Comparison of ENCODE assay signal across 8 cellular contexts in genomic region chr11:129894281-129895125, GRCh38. TPM values are rescaled to one million over a fixed set of nuclear protein-coding genes. Genes with fewer than 3 reads are reported as not detected.
DNase-seq lines count a peak whose midpoint lies in the region; ATAC-seq lines count a peak whose summit lies in the region.

No MANE protein-coding gene starts in this region.

- H3K9me3 Mint-ChIP-seq in CD4-positive, CD25-positive, alpha-beta regulatory T cell: peaks cover 0 to 2% (median 0%) of the 10 kb centered on the region in 7 donors

- H3K9me3 ChIP-seq in CD4-positive, CD25-positive, alpha-beta regulatory T cell (ENCODE audit: control insufficient read depth in 2 of 2, low read length in 2 of 2): no peaks in the 10 kb centered on the region

- peak; percentile 4 to 35 (median 4) for DNase-seq in CD4-positive, CD25-positive, alpha-beta regulatory T cell
- DNase-seq in LoVo (ENCODE audit: low spot score): peak; percentile 5
- peak; percentile 42 for DNase-seq in astrocyte of the hippocampus (ENCODE audit: low read depth, low spot score)
- peak; percentile 5 for DNase-seq in iris pigment epithelial cell (ENCODE audit: low read depth)
- no peak for DNase-seq in stimulated activated naive CD8-positive, alpha-beta T cell treated with anti-CD3 and anti-CD28 coated beads, Interleukin-15, Interleukin-2, amounts not matched to agents 100 U/mL and 50 U/mL, for 24 hours
- no peak for DNase-seq in anterior cingulate cortex (lab: John Stamatoyannopoulos, UW)
- DNase-seq in activated CD4-positive, alpha-beta T cell treated with anti-CD3 and anti-CD28 coated beads for 48 hours: no peak

- H3K4me1 ChIP-seq in CD4-positive, CD25-positive, alpha-beta regulatory T cell (ENCODE audit: control insufficient read depth, insufficient read depth, low read length, poor library complexity, severe bottlenecking): peaks cover 18% of the 10 kb centered on the region

- peak overlapping the region; percentile 75 to 93 (median 91) for H3K27ac Mint-ChIP-seq in CD4-positive, CD25-positive, alpha-beta regulatory T cell

- peak overlapping the region; percentile 94 to 98 (median 96) for H3K4me3 Mint-ChIP-seq in CD4-positive, CD25-positive, alpha-beta regulatory T cell

- H3K4me3 ChIP-seq in CD4-positive, CD25-positive, alpha-beta regulatory T cell (ENCODE audit: low read depth, low read length): peak overlapping the region; percentile 93

- ATAC-seq in CD4-positive, CD25-positive, alpha-beta regulatory T cell (ENCODE audit: low read depth in 2 of 2): no peak
- peak; percentile 4 for ATAC-seq in GM19455 (IDR thresholded peaks at IDR 0.05; ENCODE audit: unreplicated experiment)
- ATAC-seq in stimulated activated naive CD8-positive, alpha-beta T cell treated with anti-CD3 and anti-CD28 coated beads, Interleukin-15, Interleukin-2, amounts not matched to agents 100 U/mL and 50 U/mL, for 24 hours: peak; percentile 2

- peak overlapping the region; percentile 69 for H3K27ac ChIP-seq in CD4-positive, CD25-positive, alpha-beta regulatory T cell (ENCODE audit: insufficient read depth, low read length, poor library complexity, severe bottlenecking)

- peaks cover 20% of the 10 kb centered on the region for H3K36me3 Mint-ChIP-seq in CD4-positive, CD25-positive, alpha-beta regulatory T cell

- H3K27me3 Mint-ChIP-seq in CD4-positive, CD25-positive, alpha-beta regulatory T cell: no peaks in the 10 kb centered on the region

- H3K27me3 ChIP-seq in CD4-positive, CD25-positive, alpha-beta regulatory T cell (ENCODE audit: control insufficient read depth, insufficient read depth, low read length): no peaks in the 10 kb centered on the region

- H3K4me1 Mint-ChIP-seq in CD4-positive, CD25-positive, alpha-beta regulatory T cell: peaks cover 24 to 59% (median 36%) of the 10 kb centered on the region in 4 donors

- H3K36me3 ChIP-seq in CD4-positive, CD25-positive, alpha-beta regulatory T cell (ENCODE audit: control insufficient read depth, insufficient read depth, low read length): peaks cover 33% of the 10 kb centered on the region

RNA-seq across cellular contexts. Expression of gene NFRKB, which starts 0.9 kb away (rescaled TPM):
- total RNA-seq in CD4-positive, CD25-positive, alpha-beta regulatory T cell: 41.0 TPM
- 10 to 100 TPM; 12.8 to 21.0 (median 19.2) TPM for polyA plus RNA-seq in CD4-positive, CD25-positive, alpha-beta regulatory T cell

Comparison
In these comparisons a context has a peak if more than half of its experiments do, and no peak if none do; other contexts are left out.
1. ATAC-seq: peak in GM19455 (single experiment) and stimulated activated naive CD8-positive, alpha-beta T cell treated with anti-CD3 and anti-CD28 coated beads, Interleukin-15, Interleukin-2, amounts not matched to agents 100 U/mL and 50 U/mL, for 24 hours (single experiment); none in CD4-positive, CD25-positive, alpha-beta regulatory T cell (0 of 2).
2. DNase-seq: peak in CD4-positive, CD25-positive, alpha-beta regulatory T cell (3 of 3), LoVo (single experiment), astrocyte of the hippocampus (single experiment) and iris pigment epithelial cell (single experiment); none in stimulated activated naive CD8-positive, alpha-beta T cell treated with anti-CD3 and anti-CD28 coated beads, Interleukin-15, Interleukin-2, amounts not matched to agents 100 U/mL and 50 U/mL, for 24 hours (single experiment), anterior cingulate cortex (0 of 58) and activated CD4-positive, alpha-beta T cell treated with anti-CD3 and anti-CD28 coated beads for 48 hours (single experiment).